In genomic region chr18:56333846-56334245, GRCh38 we compare ENCODE assay signal across 23 cellular contexts.
"Had no signal": no experiment of that assay in that cellular context is flagged by ENCODE, and none has a peak within 500 bp of the region (broad histone marks: within the 10 kb centered on the region; RNA-seq: fewer than 3 reads in every experiment).

No MANE protein-coding gene starts in this region.

- H3K4me3 Mint-ChIP-seq: activated CD4-positive, alpha-beta T cell treated with anti-CD3 and anti-CD28 coated beads for 36 hours; activated naive CD4-positive, alpha-beta T cell treated with anti-CD3 and anti-CD28 coated beads for 36 hours; activated naive CD8-positive, alpha-beta T cell treated with anti-CD3 and anti-CD28 coated beads for 36 hours; brain; effector memory CD8-positive, alpha-beta T cell; nephron; stimulated activated naive B cell treated with anti-CD40 and anti-IgM and Interleukin-4, amounts not matched to agents 10 μg/mL and 1 μg/mL and 100 μg/mL, for 72 hours had no signal

- H3K4me3 ChIP-seq: adrenal gland, ovary, psoas muscle, suprapubic skin, tibial artery, upper lobe of right lung had no signal

- H3K27me3 ChIP-seq: adrenal gland, ovary, suprapubic skin, tibial artery, upper lobe of right lung had no signal

- H3K27ac Mint-ChIP-seq: activated CD4-positive, alpha-beta T cell treated with anti-CD3 and anti-CD28 coated beads for 36 hours; activated naive CD4-positive, alpha-beta T cell treated with anti-CD3 and anti-CD28 coated beads for 36 hours; activated naive CD8-positive, alpha-beta T cell treated with anti-CD3 and anti-CD28 coated beads for 36 hours; brain; effector memory CD8-positive, alpha-beta T cell; nephron; stimulated activated naive B cell treated with anti-CD40 and anti-IgM and Interleukin-4, amounts not matched to agents 10 μg/mL and 1 μg/mL and 100 μg/mL, for 72 hours had no signal

- H3K27ac ChIP-seq: adrenal gland, ovary, psoas muscle, suprapubic skin, tibial artery, upper lobe of right lung had no signal

- H3K4me1 ChIP-seq: adrenal gland, psoas muscle, suprapubic skin, upper lobe of right lung had no signal

- ATAC-seq: activated CD4-positive, alpha-beta T cell treated with anti-CD3 and anti-CD28 coated beads for 36 hours; effector memory CD8-positive, alpha-beta T cell; left cardiac atrium; left ventricle myocardium superior; psoas muscle; stimulated activated naive B cell treated with anti-CD40 and anti-IgM and Interleukin-4, amounts not matched to agents 10 μg/mL and 1 μg/mL and 100 μg/mL, for 72 hours had no signal

- H3K36me3 Mint-ChIP-seq: activated naive CD8-positive, alpha-beta T cell treated with anti-CD3 and anti-CD28 coated beads for 36 hours; brain had no signal

- H3K9me3 Mint-ChIP-seq: activated naive CD4-positive, alpha-beta T cell treated with anti-CD3 and anti-CD28 coated beads for 36 hours; activated naive CD8-positive, alpha-beta T cell treated with anti-CD3 and anti-CD28 coated beads for 36 hours had no signal

- H3K9me3 ChIP-seq: adrenal gland, ovary, psoas muscle, suprapubic skin, tibial artery, upper lobe of right lung had no signal

- H3K4me1 Mint-ChIP-seq: activated CD4-positive, alpha-beta T cell treated with anti-CD3 and anti-CD28 coated beads for 36 hours; activated naive CD8-positive, alpha-beta T cell treated with anti-CD3 and anti-CD28 coated beads for 36 hours had no signal

- H3K27me3 Mint-ChIP-seq: activated CD4-positive, alpha-beta T cell treated with anti-CD3 and anti-CD28 coated beads for 36 hours; activated naive CD8-positive, alpha-beta T cell treated with anti-CD3 and anti-CD28 coated beads for 36 hours; effector memory CD8-positive, alpha-beta T cell; stimulated activated naive B cell treated with anti-CD40 and anti-IgM and Interleukin-4, amounts not matched to agents 10 μg/mL and 1 μg/mL and 100 μg/mL, for 72 hours had no signal

- H3K36me3 ChIP-seq: adrenal gland, ovary, suprapubic skin, tibial artery, upper lobe of right lung had no signal

- DNase-seq: activated CD4-positive, alpha-beta T cell treated with anti-CD3 and anti-CD28 coated beads for 36 hours; activated CD4-positive, alpha-beta T cell treated with anti-CD3 and anti-CD28 coated beads, Interleukin-2, amount 50 U/mL, for 4 hours; activated CD4-positive, CD25-positive, alpha-beta regulatory T cell; activated effector memory CD4-positive, alpha-beta T cell treated with anti-CD3 and anti-CD28 coated beads, Interleukin-2, amount 50 U/mL, for 16 hours; activated naive CD4-positive, alpha-beta T cell treated with anti-CD3 and anti-CD28 coated beads for 36 hours; activated naive CD8-positive, alpha-beta T cell treated with anti-CD3 and anti-CD28 coated beads for 36 hours; activated T-cell treated with anti-CD3 and anti-CD28 coated beads for 4 hours; adrenal gland; aorta; cortex of kidney; effector memory CD8-positive, alpha-beta T cell; left cardiac atrium; left ventricle myocardium superior; ovary; psoas muscle; stimulated activated CD4-positive, alpha-beta T cell treated with anti-CD3 and anti-CD28 coated beads, Interleukin-15, amount 100 ng/mL, for 24 hours; stimulated activated CD4-positive, alpha-beta T cell treated with anti-CD3 and anti-CD28 coated beads, Interleukin-2, amount 100 ng/mL, for 24 hours; stimulated activated naive B cell treated with anti-CD40 and anti-IgM and Interleukin-4, amounts not matched to agents 10 μg/mL and 1 μg/mL and 100 μg/mL, for 72 hours; tibial artery; upper lobe of right lung had no signal
